In the genomic region with DNA sequence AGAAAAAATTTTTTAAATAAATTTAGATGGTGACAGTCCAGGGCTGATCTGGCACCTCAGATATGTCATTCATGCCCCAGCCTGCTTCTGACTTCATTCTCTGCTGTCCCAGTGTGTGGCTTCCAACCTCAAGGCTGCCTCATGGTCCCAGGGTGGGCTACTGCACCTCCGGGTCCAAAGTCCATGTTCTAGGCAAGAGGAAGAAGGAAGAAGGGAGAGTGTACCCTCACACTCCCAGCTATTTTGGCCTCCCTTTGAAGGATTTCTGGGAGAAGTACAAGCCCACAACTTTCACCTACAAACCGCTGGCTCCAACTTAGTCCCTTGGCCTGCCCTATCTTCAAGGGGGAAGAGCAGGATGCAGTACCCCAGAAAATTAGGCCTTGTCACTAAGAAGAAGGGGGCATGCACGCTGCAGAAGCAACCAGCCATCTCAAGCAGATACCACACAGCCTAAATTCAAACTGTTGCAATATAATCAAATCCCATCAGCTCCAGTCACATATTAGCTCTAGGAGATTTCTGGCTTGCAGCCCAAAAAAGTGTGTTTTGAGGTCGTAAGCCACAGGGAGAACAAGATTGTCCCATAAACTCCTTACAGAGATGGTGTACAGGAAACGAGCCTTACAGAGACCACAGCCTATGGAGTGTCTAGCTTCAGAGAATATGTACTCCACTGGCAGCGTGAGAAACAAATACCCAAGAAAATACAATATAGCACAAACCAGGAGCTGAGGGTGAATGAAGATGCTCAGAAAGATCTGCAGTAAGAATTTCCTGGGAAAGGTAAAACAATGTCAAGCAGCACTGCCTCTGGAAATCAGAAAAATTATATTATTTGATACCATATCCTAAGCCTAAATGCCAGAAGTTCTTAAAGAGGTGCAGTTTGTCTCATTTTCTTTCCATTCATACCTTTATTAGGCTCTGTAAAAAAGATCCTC, we compare ENCODE assay signal across 7 cellular contexts. TPM values are rescaled to one million over a fixed set of nuclear protein-coding genes. Genes with fewer than 3 reads are reported as not detected.
A peak's percentile ranks its signal among the peaks of the same experiment; 100 is the strongest.
DNase-seq lines count a peak whose midpoint lies in the region; TF ChIP-seq lines count a peak whose summit lies in the region.
"Had no signal": no experiment of that assay in that cellular context is flagged by ENCODE, and none has a peak within 500 bp of the region (broad histone marks: within the 10 kb centered on the region; RNA-seq: fewer than 3 reads in every experiment).

No MANE protein-coding gene starts in this region.

- H3K27ac ChIP-seq in BLaER1 = peak overlapping the region; percentile 71

- H3K36me3 ChIP-seq in BLaER1 (peaks cover 2% of the 10 kb centered on the region), iPS-15b (ENCODE audit: control insufficient read depth, insufficient read depth, low read length) (no peaks in the 10 kb centered on the region)

- H4K20me1 ChIP-seq in BLaER1 = no peaks in the 10 kb centered on the region

- H3K27me3 ChIP-seq in BLaER1 (no peaks in the 10 kb centered on the region), iPS-15b (ENCODE audit: control insufficient read depth, insufficient read depth, low read length) (no peaks in the 10 kb centered on the region)

- H3K4me3 ChIP-seq in BLaER1 = peak overlapping the region; percentile 71
- H3K4me3 ChIP-seq in iPS-15b (ENCODE audit: low read depth, low read length) = peak overlapping the region; percentile 77

- H3K4me1 Mint-ChIP-seq in mesothelial cell of epicardium = peaks cover 3% of the 10 kb centered on the region

- peak overlapping the region; percentile 94 for H3K4me2 ChIP-seq in BLaER1

- no peaks in the 10 kb centered on the region for H3K9me3 Mint-ChIP-seq in mesothelial cell of epicardium
- H3K9me3 Mint-ChIP-seq: memory B cell had no signal

- H3K4me3 Mint-ChIP-seq in mesothelial cell of epicardium = no peak overlapping the region
- H3K4me3 Mint-ChIP-seq: memory B cell had no signal

- H3K4me1 ChIP-seq in BLaER1 (peaks cover 41% of the 10 kb centered on the region), iPS-15b (ENCODE audit: control insufficient read depth, insufficient read depth, low read length) (no peaks in the 10 kb centered on the region)

- peak overlapping the region; percentile 74 for H3K9ac ChIP-seq in BLaER1
- H3K9ac ChIP-seq in iPS-15b (ENCODE audit: low read depth, low read length) = no peak overlapping the region

- no peaks in the 10 kb centered on the region for H3K27me3 Mint-ChIP-seq in mesothelial cell of epicardium (ENCODE audit: low read depth)

- H3K9me3 ChIP-seq in BLaER1 (no peaks in the 10 kb centered on the region), iPS-15b (ENCODE audit: control insufficient read depth, insufficient read depth, low read length) (no peaks in the 10 kb centered on the region)

- peaks cover 2% of the 10 kb centered on the region for H3K36me3 Mint-ChIP-seq in mesothelial cell of epicardium

- TF ChIP-seq CTCF in mesothelial cell of epicardium (IDR thresholded peaks at IDR 0.05; ENCODE audit: unreplicated experiment) = no peak

- no peak for DNase-seq in NCI-H748 treated with DMSO at 0.1 percent for 48 hours (lab: John Stamatoyannopoulos, UW)
- no peak for DNase-seq in stimulated activated CD4-positive, alpha-beta T cell treated with anti-CD3 and anti-CD28 coated beads, Interleukin-15, amount 100 ng/mL, for 24 hours
- no peak for DNase-seq in mesothelial cell of epicardium (ENCODE audit: low spot score in 2 of 2, unreplicated experiment in 2 of 2)

- H3K27ac Mint-ChIP-seq in mesothelial cell of epicardium = no peak overlapping the region
- H3K27ac Mint-ChIP-seq: memory B cell had no signal

TF ChIP-seq in PFSK-1, 5 proteins besides CTCF, POLR2A, EP300 and RAD21:
- TF ChIP-seq, protein P1, sequence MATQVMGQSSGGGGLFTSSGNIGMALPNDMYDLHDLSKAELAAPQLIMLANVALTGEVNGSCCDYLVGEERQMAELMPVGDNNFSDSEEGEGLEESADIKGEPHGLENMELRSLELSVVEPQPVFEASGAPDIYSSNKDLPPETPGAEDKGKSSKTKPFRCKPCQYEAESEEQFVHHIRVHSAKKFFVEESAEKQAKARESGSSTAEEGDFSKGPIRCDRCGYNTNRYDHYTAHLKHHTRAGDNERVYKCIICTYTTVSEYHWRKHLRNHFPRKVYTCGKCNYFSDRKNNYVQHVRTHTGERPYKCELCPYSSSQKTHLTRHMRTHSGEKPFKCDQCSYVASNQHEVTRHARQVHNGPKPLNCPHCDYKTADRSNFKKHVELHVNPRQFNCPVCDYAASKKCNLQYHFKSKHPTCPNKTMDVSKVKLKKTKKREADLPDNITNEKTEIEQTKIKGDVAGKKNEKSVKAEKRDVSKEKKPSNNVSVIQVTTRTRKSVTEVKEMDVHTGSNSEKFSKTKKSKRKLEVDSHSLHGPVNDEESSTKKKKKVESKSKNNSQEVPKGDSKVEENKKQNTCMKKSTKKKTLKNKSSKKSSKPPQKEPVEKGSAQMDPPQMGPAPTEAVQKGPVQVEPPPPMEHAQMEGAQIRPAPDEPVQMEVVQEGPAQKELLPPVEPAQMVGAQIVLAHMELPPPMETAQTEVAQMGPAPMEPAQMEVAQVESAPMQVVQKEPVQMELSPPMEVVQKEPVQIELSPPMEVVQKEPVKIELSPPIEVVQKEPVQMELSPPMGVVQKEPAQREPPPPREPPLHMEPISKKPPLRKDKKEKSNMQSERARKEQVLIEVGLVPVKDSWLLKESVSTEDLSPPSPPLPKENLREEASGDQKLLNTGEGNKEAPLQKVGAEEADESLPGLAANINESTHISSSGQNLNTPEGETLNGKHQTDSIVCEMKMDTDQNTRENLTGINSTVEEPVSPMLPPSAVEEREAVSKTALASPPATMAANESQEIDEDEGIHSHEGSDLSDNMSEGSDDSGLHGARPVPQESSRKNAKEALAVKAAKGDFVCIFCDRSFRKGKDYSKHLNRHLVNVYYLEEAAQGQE (IDR thresholded peaks at IDR 0.05; ENCODE audit: insufficient read depth in 1 of 2, low read depth in 2 of 2, low read length in 2 of 2) = no peak
- TF ChIP-seq POLR2AphosphoS5 (IDR thresholded peaks at IDR 0.05; ENCODE audit: low read depth, low read length) = no peak
- TF ChIP-seq TAF1 (IDR thresholded peaks at IDR 0.05; ENCODE audit: borderline replicate concordance, insufficient read depth, low read length) = peak; percentile 43; the same call in 1 of the 2 replicates
- no peak for TF ChIP-seq FOXP2 (optimal IDR thresholded peaks at IDR 0.05; ENCODE audit: borderline replicate concordance, extremely low read depth, extremely low read length, insufficient read depth)

RNA-seq across cellular contexts. Expression of a gene that starts 0.8 kb away (rescaled TPM):
- polyA plus RNA-seq in PFSK-1 (2012; ENCODE audit: insufficient read length, low read depth) = 5.4 TPM
- total RNA-seq in mesothelial cell of epicardium = 19.2 to 21.5 TPM (median 21.3 TPM) in 3 replicates

RNA-seq across cellular contexts. Expression of a gene that starts 18.8 kb away (rescaled TPM):
- 7.9 TPM for polyA plus RNA-seq in PFSK-1 (2012; ENCODE audit: insufficient read length, low read depth)
- total RNA-seq in mesothelial cell of epicardium = 37.9 to 39.0 TPM (median 38.4 TPM) in 3 replicates

RNA-seq across cellular contexts. Expression of a gene that starts 37.9 kb away (rescaled TPM):
- 3.3 TPM for polyA plus RNA-seq in PFSK-1 (2012; ENCODE audit: insufficient read length, low read depth)
- 37.2 to 39.8 TPM (median 39.0 TPM) in 3 replicates for total RNA-seq in mesothelial cell of epicardium
